ENCODE assay signal across 19 cellular contexts in the genomic region with DNA sequence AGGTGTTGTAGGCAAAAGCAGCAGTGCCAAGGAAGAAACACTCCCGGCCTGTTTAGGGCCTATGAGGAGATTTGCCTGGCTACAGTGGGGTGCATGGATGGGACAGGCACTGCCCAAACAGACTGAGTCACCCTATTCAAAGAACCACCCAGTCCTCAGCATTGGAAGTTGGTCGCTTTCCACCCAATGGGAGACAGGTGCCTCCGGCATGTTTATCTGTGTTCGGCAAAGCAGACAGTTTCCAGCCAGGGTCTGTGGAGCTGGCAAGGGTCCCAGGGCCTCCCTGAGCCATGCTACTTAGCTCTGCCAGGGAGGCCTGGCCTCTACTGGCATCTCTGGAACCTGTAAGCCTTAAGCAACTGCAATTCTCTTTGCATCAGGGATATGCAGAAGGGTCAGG.
"Had no signal": no experiment of that assay in that cellular context is flagged by ENCODE, and none has a peak within 500 bp of the region (broad histone marks: within the 10 kb centered on the region; RNA-seq: fewer than 3 reads in every experiment).

No MANE protein-coding gene starts in this region.

- H3K27me3 Mint-ChIP-seq: activated naive CD8-positive, alpha-beta T cell; stimulated activated memory B cell treated with anti-CD40 and anti-IgM and Interleukin-4, amounts not matched to agents 10 μg/mL and 1 μg/mL and 100 μg/mL, for 72 hours had no signal

- H3K4me1 Mint-ChIP-seq: stimulated activated memory B cell treated with anti-CD40 and anti-IgM and Interleukin-4, amounts not matched to agents 10 μg/mL and 1 μg/mL and 100 μg/mL, for 72 hours had no signal

- H3K36me3 ChIP-seq: brain microvascular endothelial cell, neutrophil, tibial artery, uterus had no signal

- DNase-seq: activated CD4-positive, alpha-beta T cell treated with anti-CD3 and anti-CD28 coated beads, Interleukin-2, amount 10 ng/mL, durations not matched to agents 7 days and 5 days; activated CD8-positive, alpha-beta memory T cell treated with anti-CD3 and anti-CD28 coated beads, Interleukin-2, amount 50 U/mL, for 48 hours; activated gamma-delta T cell; activated T-cell treated with anti-CD3 and anti-CD28 coated beads, Interleukin-2, amount 50 U/mL, for 72 hours; amygdala; brain microvascular endothelial cell; effector CD8-positive, alpha-beta T cell; foreskin keratinocyte; kidney glomerular epithelial cell; left ventricle myocardium superior; mesenchymal stem cell; natural killer cell; retina; stimulated activated CD4-positive, alpha-beta T cell treated with anti-CD3 and anti-CD28 coated beads, Interleukin-2, amount 100 ng/mL, for 48 hours; tibial artery; uterus had no signal

- H3K9me3 Mint-ChIP-seq: activated CD4-positive, alpha-beta T cell treated with anti-CD3 and anti-CD28 coated beads, Interleukin-2, amount 10 ng/mL, durations not matched to agents 7 days and 5 days; activated T-cell treated with anti-CD3 and anti-CD28 coated beads, Interleukin-2, amount 50 U/mL, for 72 hours; natural killer cell; stimulated activated memory B cell treated with anti-CD40 and anti-IgM and Interleukin-4, amounts not matched to agents 10 μg/mL and 1 μg/mL and 100 μg/mL, for 72 hours had no signal

- H3K4me3 Mint-ChIP-seq: activated CD4-positive, alpha-beta T cell treated with anti-CD3 and anti-CD28 coated beads, Interleukin-2, amount 10 ng/mL, durations not matched to agents 7 days and 5 days; activated naive CD8-positive, alpha-beta T cell; activated T-cell treated with anti-CD3 and anti-CD28 coated beads, Interleukin-2, amount 50 U/mL, for 72 hours; natural killer cell; stimulated activated memory B cell treated with anti-CD40 and anti-IgM and Interleukin-4, amounts not matched to agents 10 μg/mL and 1 μg/mL and 100 μg/mL, for 72 hours had no signal

- H3K4me1 ChIP-seq: foreskin keratinocyte, tibial artery, uterus had no signal

- H3K27ac ChIP-seq: brain microvascular endothelial cell, foreskin keratinocyte, neutrophil, tibial artery, uterus had no signal

- H3K27me3 ChIP-seq: brain microvascular endothelial cell, foreskin keratinocyte, tibial artery, uterus had no signal

- H3K4me3 ChIP-seq: tibial artery, uterus had no signal

- H3K27ac Mint-ChIP-seq: activated CD4-positive, alpha-beta T cell treated with anti-CD3 and anti-CD28 coated beads, Interleukin-2, amount 10 ng/mL, durations not matched to agents 7 days and 5 days; activated naive CD8-positive, alpha-beta T cell; activated T-cell treated with anti-CD3 and anti-CD28 coated beads, Interleukin-2, amount 50 U/mL, for 72 hours; natural killer cell; stimulated activated memory B cell treated with anti-CD40 and anti-IgM and Interleukin-4, amounts not matched to agents 10 μg/mL and 1 μg/mL and 100 μg/mL, for 72 hours had no signal

- H3K9me3 ChIP-seq: neutrophil, tibial artery, uterus had no signal

- H3K36me3 Mint-ChIP-seq: activated naive CD8-positive, alpha-beta T cell; natural killer cell; stimulated activated memory B cell treated with anti-CD40 and anti-IgM and Interleukin-4, amounts not matched to agents 10 μg/mL and 1 μg/mL and 100 μg/mL, for 72 hours had no signal
